9 cellular contexts compared by ENCODE assay signal in genomic region chr11:34355726-34356125, GRCh38. TPM values are rescaled to one million over a fixed set of nuclear protein-coding genes. Genes with fewer than 3 reads are reported as not detected.
DNase-seq lines count a peak whose midpoint lies in the region; ATAC-seq and TF ChIP-seq lines count a peak whose summit lies in the region.
"Had no signal": no experiment of that assay in that cellular context is flagged by ENCODE, and none has a peak within 500 bp of the region (broad histone marks: within the 10 kb centered on the region; RNA-seq: fewer than 3 reads in every experiment).

No MANE protein-coding gene starts in this region.

- no peak for TF ChIP-seq CTCF in activated CD8-positive, alpha-beta T cell treated with anti-CD3 and anti-CD28 coated beads for 36 hours (IDR thresholded peaks at IDR 0.05)
- TF ChIP-seq CTCF in hepatocyte (IDR thresholded peaks at IDR 0.05; ENCODE audit: poor library complexity), result no peak

- H3K9ac ChIP-seq in skeletal muscle tissue (ENCODE audit: low read depth in 1 of 3, low read length in 3 of 3), result peak overlapping the region in 1 of 3 donors; percentile 72

- CTCF ChIA-PET in activated CD8-positive, alpha-beta T cell treated with anti-CD3 and anti-CD28 coated beads for 36 hours (lab: Charles Lee), result interaction anchor here (1.0 to 3.8 kb wide), 6 partner anchors 8 to 359 kb away, joined by 3 to 85 read pairs (median 4); no protein-coding TSS in a partner anchor
- CTCF ChIA-PET in activated CD8-positive, alpha-beta T cell treated with anti-CD3 and anti-CD28 coated beads, Interleukin-2, amount 10 ng/mL, durations not matched to agents 7 days and 5 days (lab: Charles Lee), result interaction anchor here (0.9 to 4.8 kb wide), 4 partner anchors 11 to 181 kb away, joined by 3 to 46 read pairs (median 17); no protein-coding TSS in a partner anchor
- CTCF ChIA-PET in CD4-positive, alpha-beta memory T cell (lab: Charles Lee; ENCODE audit: partially characterized antibody), result interaction anchor here (0.6 to 6.9 kb wide), 5 partner anchors 14 to 368 kb away, joined by 3 to 123 read pairs (median 5); no protein-coding TSS in a partner anchor

- POLR2A ChIA-PET in activated CD8-positive, alpha-beta T cell treated with anti-CD3 and anti-CD28 coated beads for 36 hours (lab: Charles Lee), result interaction anchor here (1.0 to 2.4 kb wide), 2 partner anchors 181 to 225 kb away, joined by 3 to 11 read pairs; no protein-coding TSS in a partner anchor
- POLR2A ChIA-PET in activated CD8-positive, alpha-beta T cell treated with anti-CD3 and anti-CD28 coated beads, Interleukin-2, amount 10 ng/mL, durations not matched to agents 7 days and 5 days (lab: Charles Lee), result no interaction called here
- POLR2A ChIA-PET in CD4-positive, alpha-beta memory T cell (lab: Charles Lee; ENCODE audit: partially characterized antibody), result interaction anchor here (2.9 kb wide), 1 partner anchor 250 kb away, joined by 17 read pairs; the partner anchor contains the start of gene NAT10

- H3K4me1 Mint-ChIP-seq in activated CD8-positive, alpha-beta T cell treated with anti-CD3 and anti-CD28 coated beads for 36 hours (ENCODE audit: low read depth), result peaks cover 28% of the 10 kb centered on the region
- peaks cover 32% of the 10 kb centered on the region for H3K4me1 Mint-ChIP-seq in activated CD8-positive, alpha-beta T cell treated with anti-CD3 and anti-CD28 coated beads, Interleukin-2, amount 10 ng/mL, durations not matched to agents 7 days and 5 days (ENCODE audit: low read depth)
- H3K4me1 Mint-ChIP-seq in T-helper 17 cell, result peaks cover 18% of the 10 kb centered on the region
- H3K4me1 Mint-ChIP-seq in CD4-positive, alpha-beta memory T cell, result peaks cover 10 to 23% (median 19%) of the 10 kb centered on the region in 4 donors

- H3K27me3 ChIP-seq in hepatocyte (peaks cover 3% of the 10 kb centered on the region), skeletal muscle tissue (ENCODE audit: control insufficient read depth in 3 of 3, insufficient read depth in 3 of 3, low read length in 3 of 3) (no peaks in the 10 kb centered on the region)
- H3K27me3 ChIP-seq in CD4-positive, alpha-beta memory T cell (ENCODE audit: insufficient read depth, low read length), result peaks cover 28% of the 10 kb centered on the region

- H3K4me1 ChIP-seq in hepatocyte (ENCODE audit: insufficient read depth) (peaks cover 18% of the 10 kb centered on the region), skeletal muscle tissue (ENCODE audit: control insufficient read depth in 3 of 3, insufficient read depth in 3 of 3, low read length in 3 of 3) (peaks cover 35 to 43% (median 40%) of the 10 kb centered on the region in 3 donors)
- peaks cover 26% of the 10 kb centered on the region for H3K4me1 ChIP-seq in CD4-positive, alpha-beta memory T cell (ENCODE audit: insufficient read depth, low read length)

- H4K20me1 ChIP-seq in hepatocyte (ENCODE audit: insufficient read depth, poor library complexity, severe bottlenecking), result peaks cover 54% of the 10 kb centered on the region

- no peak overlapping the region for H3K27ac ChIP-seq in hepatocyte
- H3K27ac ChIP-seq in skeletal muscle tissue (ENCODE audit: low read depth, low read length), result no peak overlapping the region
- H3K27ac ChIP-seq in CD4-positive, alpha-beta memory T cell (ENCODE audit: low read depth, low read length), result no peak overlapping the region

- no peaks in the 10 kb centered on the region for H3K9me3 Mint-ChIP-seq in activated CD8-positive, alpha-beta T cell treated with anti-CD3 and anti-CD28 coated beads for 36 hours
- H3K9me3 Mint-ChIP-seq in activated CD8-positive, alpha-beta T cell treated with anti-CD3 and anti-CD28 coated beads, Interleukin-2, amount 10 ng/mL, durations not matched to agents 7 days and 5 days (ENCODE audit: insufficient read depth), result no peaks in the 10 kb centered on the region
- peaks cover 0 to 3% (median 0%) of the 10 kb centered on the region in 8 donors for H3K9me3 Mint-ChIP-seq in CD4-positive, alpha-beta memory T cell
- H3K9me3 Mint-ChIP-seq: activated CD4-positive, alpha-beta T cell treated with anti-CD3 and anti-CD28 coated beads, Interleukin-2, amount 10 ng/mL, durations not matched to agents 7 days and 5 days had no signal

- H3K36me3 Mint-ChIP-seq in activated CD8-positive, alpha-beta T cell treated with anti-CD3 and anti-CD28 coated beads for 36 hours (ENCODE audit: low read depth), result peaks cover 5% of the 10 kb centered on the region
- no peaks in the 10 kb centered on the region for H3K36me3 Mint-ChIP-seq in activated CD8-positive, alpha-beta T cell treated with anti-CD3 and anti-CD28 coated beads, Interleukin-2, amount 10 ng/mL, durations not matched to agents 7 days and 5 days (ENCODE audit: low read depth)
- H3K36me3 Mint-ChIP-seq in T-helper 17 cell (ENCODE audit: low read depth), result peaks cover 5% of the 10 kb centered on the region
- peaks cover 0 to 4% of the 10 kb centered on the region in 2 donors for H3K36me3 Mint-ChIP-seq in CD4-positive, alpha-beta memory T cell

- peaks cover 66% of the 10 kb centered on the region for H3K79me2 ChIP-seq in hepatocyte

- DNase-seq in activated CD8-positive, alpha-beta T cell treated with anti-CD3 and anti-CD28 coated beads for 36 hours, result no peak
- DNase-seq in activated CD8-positive, alpha-beta T cell treated with anti-CD3 and anti-CD28 coated beads, Interleukin-2, amount 10 ng/mL, durations not matched to agents 7 days and 5 days, result no peak
- DNase-seq in T-helper 17 cell, result no peak
- DNase-seq in hepatocyte (ENCODE audit: low spot score), result no peak
- no peak for DNase-seq in dedifferentiated amniotic fluid mesenchymal stem cell (ENCODE audit: extremely low spot score)
- no peak for DNase-seq in CD4-positive, alpha-beta memory T cell
- DNase-seq: activated CD4-positive, alpha-beta T cell treated with anti-CD3 and anti-CD28 coated beads, Interleukin-2, amount 10 ng/mL, durations not matched to agents 7 days and 5 days had no signal

- H3K27ac Mint-ChIP-seq in activated CD8-positive, alpha-beta T cell treated with anti-CD3 and anti-CD28 coated beads for 36 hours, result no peak overlapping the region
- H3K27ac Mint-ChIP-seq in activated CD8-positive, alpha-beta T cell treated with anti-CD3 and anti-CD28 coated beads, Interleukin-2, amount 10 ng/mL, durations not matched to agents 7 days and 5 days, result no peak overlapping the region
- H3K27ac Mint-ChIP-seq in T-helper 17 cell, result no peak overlapping the region
- H3K27ac Mint-ChIP-seq in CD4-positive, alpha-beta memory T cell, result peak overlapping the region in 1 of 7 donors; percentile 69
- H3K27ac Mint-ChIP-seq: activated CD4-positive, alpha-beta T cell treated with anti-CD3 and anti-CD28 coated beads, Interleukin-2, amount 10 ng/mL, durations not matched to agents 7 days and 5 days had no signal

- ATAC-seq in activated CD8-positive, alpha-beta T cell treated with anti-CD3 and anti-CD28 coated beads for 36 hours, result no peak
- ATAC-seq in activated CD8-positive, alpha-beta T cell treated with anti-CD3 and anti-CD28 coated beads, Interleukin-2, amount 10 ng/mL, durations not matched to agents 7 days and 5 days, result no peak
- no peak for ATAC-seq in T-helper 17 cell
- no peak for ATAC-seq in GM21528 (IDR thresholded peaks at IDR 0.05; ENCODE audit: low FRiP score, unreplicated experiment)

- WGBS in hepatocyte (ENCODE audit: low lambda C conversion rate, missing lambda C conversion rate), result 69% methylated on average over 3 of the region's 3 CpGs

- peak overlapping the region; percentile 76 for H3K4me3 Mint-ChIP-seq in activated CD8-positive, alpha-beta T cell treated with anti-CD3 and anti-CD28 coated beads for 36 hours
- H3K4me3 Mint-ChIP-seq in activated CD8-positive, alpha-beta T cell treated with anti-CD3 and anti-CD28 coated beads, Interleukin-2, amount 10 ng/mL, durations not matched to agents 7 days and 5 days, result no peak overlapping the region
- H3K4me3 Mint-ChIP-seq in T-helper 17 cell, result peak overlapping the region; percentile 97
- peak overlapping the region in 4 of 8 donors; percentile 72 to 96 (median 84) for H3K4me3 Mint-ChIP-seq in CD4-positive, alpha-beta memory T cell

- intact Hi-C loops in activated CD8-positive, alpha-beta T cell treated with anti-CD3 and anti-CD28 coated beads for 36 hours (cut with micrococcal nuclease), result loop anchor here (5.0 kb wide), 1 partner anchor 108 kb away; no protein-coding TSS in a partner anchor
- intact Hi-C loops in CD4-positive, alpha-beta memory T cell (cut with micrococcal nuclease), result loop anchor here (2.0 to 5.0 kb wide), 2 partner anchors 121 to 1773 kb away; partner anchors contain the start of gene EIF3M

- H3K36me3 ChIP-seq in hepatocyte (replicated peaks; ENCODE audit: insufficient read depth, low read depth) (no peaks in the 10 kb centered on the region), skeletal muscle tissue (ENCODE audit: control insufficient read depth in 3 of 3, insufficient read depth in 3 of 3, low read length in 3 of 3) (no peaks in the 10 kb centered on the region)
- H3K36me3 ChIP-seq in CD4-positive, alpha-beta memory T cell (ENCODE audit: insufficient read depth, low read length), result no peaks in the 10 kb centered on the region

- no peak overlapping the region for H2AFZ ChIP-seq in hepatocyte

- H3K9me2 ChIP-seq in hepatocyte (replicated peaks; ENCODE audit: insufficient read depth), result no peaks in the 10 kb centered on the region

- H3K27me3 Mint-ChIP-seq in activated CD8-positive, alpha-beta T cell treated with anti-CD3 and anti-CD28 coated beads for 36 hours, result peaks cover 34% of the 10 kb centered on the region
- H3K27me3 Mint-ChIP-seq in activated CD8-positive, alpha-beta T cell treated with anti-CD3 and anti-CD28 coated beads, Interleukin-2, amount 10 ng/mL, durations not matched to agents 7 days and 5 days (ENCODE audit: low read depth), result peaks cover 40% of the 10 kb centered on the region
- H3K27me3 Mint-ChIP-seq in T-helper 17 cell, result peaks cover 66% of the 10 kb centered on the region
- H3K27me3 Mint-ChIP-seq in CD4-positive, alpha-beta memory T cell, result peaks cover 34 to 39% of the 10 kb centered on the region in 2 donors

- peak overlapping the region; percentile 81 for H3K4me2 ChIP-seq in hepatocyte

- H3K9me3 ChIP-seq in T-helper 17 cell (ENCODE audit: control insufficient read depth, low read length, poor library complexity, severe bottlenecking) (no peaks in the 10 kb centered on the region), hepatocyte (ENCODE audit: low read depth) (no peaks in the 10 kb centered on the region), skeletal muscle tissue (ENCODE audit: control insufficient read depth in 3 of 3, low read length in 3 of 3) (no peaks in the 10 kb centered on the region)
- H3K9me3 ChIP-seq in CD4-positive, alpha-beta memory T cell (ENCODE audit: control insufficient read depth in 1 of 2, low read length in 2 of 2), result no peaks in the 10 kb centered on the region

- H3K4me3 ChIP-seq in hepatocyte (peak overlapping the region; percentile 40), skeletal muscle tissue (ENCODE audit: low read length in 3 of 3) (peak overlapping the region; percentile 69 to 85 (median 82))
- no peak overlapping the region for H3K4me3 ChIP-seq in CD4-positive, alpha-beta memory T cell (ENCODE audit: low read length in 2 of 2)

RNA-seq across cellular contexts. Expression of gene ABTB2, which starts 2.1 kb away (rescaled TPM):
- total RNA-seq in activated CD8-positive, alpha-beta T cell treated with anti-CD3 and anti-CD28 coated beads for 36 hours, result 1 to 10 TPM; 2.4 to 2.5 TPM
- total RNA-seq in activated CD8-positive, alpha-beta T cell treated with anti-CD3 and anti-CD28 coated beads, Interleukin-2, amount 10 ng/mL, durations not matched to agents 7 days and 5 days, result under 1 TPM; 0.97 TPM
- total RNA-seq in T-helper 17 cell (under 1 TPM; 0.55 to 0.81 TPM), hepatocyte (8.8 and 12.4 TPM in 2 replicates), skeletal muscle tissue (6.3 TPM)
- polyA plus RNA-seq in hepatocyte, result 14.3 and 16.5 TPM in 2 replicates
- total RNA-seq in CD4-positive, alpha-beta memory T cell, result under 1 TPM; 0.35 to 0.39 TPM
- not detected for polyA plus RNA-seq in CD4-positive, alpha-beta memory T cell

Comparison
In these comparisons a context has a peak if more than half of its experiments do, and no peak if none do; other contexts are left out.
1. H3K4me3 ChIP-seq: peak in hepatocyte (single experiment) and skeletal muscle tissue (3 of 3); none in CD4-positive, alpha-beta memory T cell (0 of 2).